In genomic region chr10:16832351-16833080, GRCh38 we compare ENCODE assay signal across 12 cellular contexts. TPM values are rescaled to one million over a fixed set of nuclear protein-coding genes. Genes with fewer than 3 reads are reported as not detected.
DNase-seq lines count a peak whose midpoint lies in the region; ATAC-seq and TF ChIP-seq lines count a peak whose summit lies in the region.
"Had no signal": no experiment of that assay in that cellular context is flagged by ENCODE, and none has a peak within 500 bp of the region (broad histone marks: within the 10 kb centered on the region; RNA-seq: fewer than 3 reads in every experiment).

No MANE protein-coding gene starts in this region.

- no peaks in the 10 kb centered on the region for H3K36me3 Mint-ChIP-seq in endodermal cell (ENCODE audit: low read depth)

- H3F3A ChIP-seq in GM23248 (ENCODE audit: insufficient read depth): peaks cover 44% of the 10 kb centered on the region

- TF ChIP-seq CTCF in astrocyte of the cerebellum (IDR thresholded peaks at IDR 0.05; ENCODE audit: low read depth, low read length, missing control alignments) (no peak), right atrium auricular region (IDR thresholded peaks at IDR 0.05) (no peak), endodermal cell (conservative IDR thresholded peaks at IDR 0.05) (no peak)

- in situ Hi-C loops in GM23248 (cut with MboI) (loop anchor here (10.0 kb wide), 1 partner anchor 592 kb away; no protein-coding TSS in a partner anchor), astrocyte of the cerebellum (cut with HindIII; ENCODE audit: low sequenced_read_pairs) (loop anchor here (25.0 kb wide), 1 partner anchor 755 kb away; no protein-coding TSS in a partner anchor)

- no peak for ATAC-seq in HG03565 (IDR thresholded peaks at IDR 0.05; ENCODE audit: unreplicated experiment)

- WGBS in GM23248 (ENCODE audit: low coverage in 1 of 2, low lambda C conversion rate in 2 of 2, missing lambda C conversion rate in 2 of 2), 2 experiments: 8 to 9% methylated on average over 11 of the region's 11 CpGs
- 84 to 88% methylated on average over 8 to 11 of the region's 11 CpGs for WGBS in endodermal cell (ENCODE audit: insufficient coverage in 1 of 2, insufficient read length in 1 of 2), 2 experiments

- no peaks in the 10 kb centered on the region for H3K27me3 Mint-ChIP-seq in endodermal cell (ENCODE audit: insufficient read depth)

- peak overlapping the region; percentile 80 for H3K9ac ChIP-seq in GM23248
- H3K9ac ChIP-seq in endodermal cell (ENCODE audit: extremely low read depth, low read length, poor library complexity, severe bottlenecking): no peak overlapping the region

- no peak overlapping the region for H3K27ac Mint-ChIP-seq in endodermal cell
- H3K27ac Mint-ChIP-seq: activated CD4-positive, alpha-beta T cell treated with anti-CD3 and anti-CD28 coated beads, Interleukin-2, amount 10 ng/mL, durations not matched to agents 24 days and 14 days had no signal

- no peak overlapping the region for H3K4me3 Mint-ChIP-seq in endodermal cell
- H3K4me3 Mint-ChIP-seq: activated CD4-positive, alpha-beta T cell treated with anti-CD3 and anti-CD28 coated beads, Interleukin-2, amount 10 ng/mL, durations not matched to agents 24 days and 14 days had no signal

- H3K9me3 ChIP-seq in GM23248 (ENCODE audit: low read depth): no peaks in the 10 kb centered on the region
- H3K9me3 ChIP-seq in right atrium auricular region: no peaks in the 10 kb centered on the region
- H3K9me3 ChIP-seq in endodermal cell (ENCODE audit: control insufficient read depth, low read length): no peaks in the 10 kb centered on the region
- H3K9me3 ChIP-seq: testis had no signal

- no peaks in the 10 kb centered on the region for H3K4me1 Mint-ChIP-seq in endodermal cell

- H3K9me3 Mint-ChIP-seq in endodermal cell: no peaks in the 10 kb centered on the region
- H3K9me3 Mint-ChIP-seq: activated CD4-positive, alpha-beta T cell treated with anti-CD3 and anti-CD28 coated beads, Interleukin-2, amount 10 ng/mL, durations not matched to agents 24 days and 14 days had no signal

- H3K4me1 ChIP-seq in GM23248 (ENCODE audit: insufficient read depth): peaks cover 40% of the 10 kb centered on the region
- H3K4me1 ChIP-seq in right atrium auricular region: peaks cover 0 to 13% of the 10 kb centered on the region in 2 donors
- no peaks in the 10 kb centered on the region for H3K4me1 ChIP-seq in endodermal cell (ENCODE audit: control insufficient read depth, insufficient read depth, low read length)
- H3K4me1 ChIP-seq: testis had no signal

- no peaks in the 10 kb centered on the region for H3K9me2 ChIP-seq in GM23248 (ENCODE audit: insufficient read depth)

- peak overlapping the region; percentile 75 for H2AFZ ChIP-seq in GM23248

- peak; percentile 98 for DNase-seq in GM23248
- DNase-seq in astrocyte of the cerebellum (ENCODE audit: low read depth): peak; percentile 97
- no peak for DNase-seq in right atrium auricular region (ENCODE audit: low spot score)
- peak; percentile 91 for DNase-seq in stromal cell of bone marrow (ENCODE audit: low read depth)
- DNase-seq in islet precursor cell: no peak
- no peak for DNase-seq in endodermal cell
- DNase-seq in NCI-H2107 treated with DMSO at 0.1 percent for 48 hours (lab: John Stamatoyannopoulos, UW; ENCODE audit: unreplicated experiment): no peak
- DNase-seq: activated CD4-positive, alpha-beta T cell treated with anti-CD3 and anti-CD28 coated beads, Interleukin-2, amount 10 ng/mL, durations not matched to agents 24 days and 14 days; NCI-H2081 treated with DMSO at 0.1 percent for 48 hours; testis had no signal

- H3K36me3 ChIP-seq in GM23248 (ENCODE audit: low read depth) (no peaks in the 10 kb centered on the region), right atrium auricular region (no peaks in the 10 kb centered on the region), endodermal cell (ENCODE audit: control insufficient read depth, insufficient read depth, low read length) (no peaks in the 10 kb centered on the region)

- H3K4me2 ChIP-seq in GM23248 (ENCODE audit: unreplicated experiment): peak overlapping the region; percentile 61

- no peaks in the 10 kb centered on the region for H3K27me3 ChIP-seq in GM23248 (replicated peaks; ENCODE audit: insufficient read depth)
- H3K27me3 ChIP-seq in right atrium auricular region: no peaks in the 10 kb centered on the region
- no peaks in the 10 kb centered on the region for H3K27me3 ChIP-seq in endodermal cell (ENCODE audit: control insufficient read depth, insufficient read depth, low read length, poor library complexity, severe bottlenecking)
- H3K27me3 ChIP-seq: dorsolateral prefrontal cortex, testis had no signal

- no peaks in the 10 kb centered on the region for H3K79me2 ChIP-seq in GM23248 (ENCODE audit: insufficient read depth)

- H3K27ac ChIP-seq in GM23248 (peak overlapping the region; percentile 97), right atrium auricular region (peak overlapping the region; percentile 29 to 48), endodermal cell (ENCODE audit: low read depth, low read length) (no peak overlapping the region)
- H3K27ac ChIP-seq: testis had no signal

- no peaks in the 10 kb centered on the region for H4K20me1 ChIP-seq in GM23248 (ENCODE audit: insufficient read depth)

- H3K4me3 ChIP-seq in GM23248 (peak overlapping the region; percentile 55), astrocyte of the cerebellum (ENCODE audit: low read depth, low read length) (no peak overlapping the region), right atrium auricular region (peak overlapping the region in 1 of 2 donors; percentile 1), endodermal cell (ENCODE audit: low read length) (no peak overlapping the region)
- H3K4me3 ChIP-seq: testis had no signal

RNA-seq across cellular contexts. Expression of gene RSU1, which starts 15.3 kb away (rescaled TPM):
- total RNA-seq in GM23248 (2014; rRNA removed; shearing (Covaris generic)): 104 and 109 TPM in 2 replicates
- polyA plus RNA-seq in GM23248 (2016; fragmentation: Nextera tagmentation; extraction: Ambion mirVana): 236 and 252 TPM in 2 replicates
- total RNA-seq in right atrium auricular region (10 to 100 TPM; 40.3 to 45.4 TPM), endodermal cell (10 to 100 TPM; 39.5 to 46.4 TPM)
- polyA plus RNA-seq in endodermal cell (2013, experiment 1 of 2): 45.8 TPM
- polyA plus RNA-seq in endodermal cell (2013, experiment 2 of 2): 40.9 TPM

Comparison
In these comparisons a context has a peak if more than half of its experiments do, and no peak if none do; other contexts are left out.
1. DNase-seq: peak in GM23248 (single experiment), astrocyte of the cerebellum (single experiment) and stromal cell of bone marrow (single experiment); none in right atrium auricular region (single experiment), islet precursor cell (single experiment), endodermal cell (single experiment) and NCI-H2107 treated with DMSO at 0.1 percent for 48 hours (single experiment).